In genomic region chr7:135664046-135664589, GRCh38 we compare ENCODE assay signal across 9 cellular contexts. TPM values are rescaled to one million over a fixed set of nuclear protein-coding genes. Genes with fewer than 3 reads are reported as not detected.
A peak's percentile ranks its signal among the peaks of the same experiment; 100 is the strongest.
DNase-seq lines count a peak whose midpoint lies in the region; ATAC-seq and TF ChIP-seq lines count a peak whose summit lies in the region.
"Had no signal": no experiment of that assay in that cellular context is flagged by ENCODE, and none has a peak within 500 bp of the region (broad histone marks: within the 10 kb centered on the region; RNA-seq: fewer than 3 reads in every experiment).

No MANE protein-coding gene starts in this region.

- H4K91ac ChIP-seq in trophoblast cell (ENCODE audit: low read depth, low read length), result no peak overlapping the region

- BruUV-seq in mammary epithelial cell (replicated peaks; lab: Mats Ljungman, UMichigan), result no TSS peak

- H3K27me3 ChIP-seq in GM23248 (replicated peaks; ENCODE audit: insufficient read depth), result no peaks in the 10 kb centered on the region
- no peaks in the 10 kb centered on the region for H3K27me3 ChIP-seq in mammary epithelial cell (ENCODE audit: insufficient read depth, low read length)
- H3K27me3 ChIP-seq in trophoblast cell (ENCODE audit: insufficient read depth, low read length), result no peaks in the 10 kb centered on the region
- no peaks in the 10 kb centered on the region for H3K27me3 ChIP-seq in WERI-Rb-1 (ENCODE audit: insufficient read depth, low read depth, severe bottlenecking)
- no peaks in the 10 kb centered on the region for H3K27me3 ChIP-seq in gastroesophageal sphincter

- ATAC-seq in gastroesophageal sphincter, result no peak

- dilution Hi-C loops in mammary epithelial cell (cut with HindIII; ENCODE audit: low sequenced_read_pairs), result no loop called here

- H3K18ac ChIP-seq in trophoblast cell (ENCODE audit: low read length), result no peak overlapping the region

- peaks cover 9% of the 10 kb centered on the region for H3K79me1 ChIP-seq in trophoblast cell (ENCODE audit: low read length)

- no peak for TF ChIP-seq EP300 in gastroesophageal sphincter (IDR thresholded peaks at IDR 0.05)

- H3K9me3 ChIP-seq in GM23248 (ENCODE audit: low read depth), result no peaks in the 10 kb centered on the region
- no peaks in the 10 kb centered on the region for H3K9me3 ChIP-seq in mammary epithelial cell (replicated peaks; ENCODE audit: insufficient read depth, low read length)
- peaks cover 4% of the 10 kb centered on the region for H3K9me3 ChIP-seq in trophoblast cell (ENCODE audit: insufficient read depth, low read depth, low read length)
- no peaks in the 10 kb centered on the region for H3K9me3 ChIP-seq in WERI-Rb-1 (ENCODE audit: severe bottlenecking)
- H3K9me3 ChIP-seq in gastroesophageal sphincter, result no peaks in the 10 kb centered on the region

- peak overlapping the region; percentile 51 for H3K4ac ChIP-seq in trophoblast cell (ENCODE audit: low read depth, low read length)

- no peak overlapping the region for H4K8ac ChIP-seq in trophoblast cell (ENCODE audit: low read depth, low read length)

- H4K20me1 ChIP-seq in GM23248 (ENCODE audit: insufficient read depth), result no peaks in the 10 kb centered on the region
- no peaks in the 10 kb centered on the region for H4K20me1 ChIP-seq in mammary epithelial cell (ENCODE audit: insufficient read depth, low read length)

- no peak overlapping the region for H3K23ac ChIP-seq in trophoblast cell (ENCODE audit: low read length)

- H3K9ac ChIP-seq in GM23248 (peak overlapping the region; percentile 100), mammary epithelial cell (ENCODE audit: insufficient read depth, low read length) (no peak overlapping the region), trophoblast cell (ENCODE audit: low read length) (no peak overlapping the region)

- H2BK5ac ChIP-seq in trophoblast cell (ENCODE audit: low read depth, low read length, poor library complexity), result no peak overlapping the region

- intact Hi-C loops in mammary epithelial cell (cut with micrococcal nuclease), result loop anchor here (5.0 to 10.0 kb wide), 4 partner anchors 152 to 382 kb away; partner anchors contain the start of gene CNOT4

- H3F3A ChIP-seq in GM23248 (ENCODE audit: insufficient read depth), result peaks cover 29% of the 10 kb centered on the region

- no peaks in the 10 kb centered on the region for H3K9me2 ChIP-seq in GM23248 (ENCODE audit: insufficient read depth)

- peak overlapping the region; percentile 95 for H3K4me2 ChIP-seq in GM23248 (ENCODE audit: unreplicated experiment)
- H3K4me2 ChIP-seq in mammary epithelial cell (ENCODE audit: insufficient read depth, low read depth, low read length), result peak overlapping the region; percentile 80
- H3K4me2 ChIP-seq in trophoblast cell (ENCODE audit: low read length), result no peak overlapping the region

- H2AFZ ChIP-seq in GM23248 (no peak overlapping the region), mammary epithelial cell (ENCODE audit: low read depth, low read length) (no peak overlapping the region), trophoblast cell (ENCODE audit: insufficient read depth, low read length, poor library complexity) (no peak overlapping the region)

- H3K27ac ChIP-seq in GM23248 (peak overlapping the region; percentile 100), mammary epithelial cell (ENCODE audit: insufficient read depth, low read depth, low read length) (peak overlapping the region; percentile 22), trophoblast cell (ENCODE audit: low read depth, low read length) (no peak overlapping the region), WERI-Rb-1 (no peak overlapping the region), gastroesophageal sphincter (peak overlapping the region in 2 of 4 donors; percentile 87 to 92)

- H2BK12ac ChIP-seq in trophoblast cell (ENCODE audit: low read length), result no peak overlapping the region

- in situ Hi-C loops in GM23248 (cut with MboI), result no loop called here
- in situ Hi-C loops in mammary epithelial cell (cut with MboI; ENCODE audit: low sequenced_read_pairs in 2 of 2), result no loop called here

- H3K4me3 ChIP-seq in GM23248 (peak overlapping the region; percentile 99), mammary epithelial cell (replicated peaks in 1 of 3; ENCODE audit: insufficient read depth in 1 of 3, low read depth in 2 of 3, low read length in 3 of 3) (no peak overlapping the region), trophoblast cell (ENCODE audit: low read depth, low read length) (no peak overlapping the region), WERI-Rb-1 (ENCODE audit: low read depth, low read length) (no peak overlapping the region), gastroesophageal sphincter (no peak overlapping the region)

- H3K36me3 ChIP-seq in GM23248 (ENCODE audit: low read depth), result no peaks in the 10 kb centered on the region
- H3K36me3 ChIP-seq in mammary epithelial cell (ENCODE audit: insufficient read depth, low read length), result peaks cover 3% of the 10 kb centered on the region
- H3K36me3 ChIP-seq in trophoblast cell (ENCODE audit: control insufficient read depth in 1 of 2, insufficient read depth in 2 of 2, low read length in 2 of 2), result peaks cover 4% of the 10 kb centered on the region in 2 experiments
- H3K36me3 ChIP-seq in WERI-Rb-1, result no peaks in the 10 kb centered on the region
- peaks cover 0 to 6% of the 10 kb centered on the region in 2 donors for H3K36me3 ChIP-seq in gastroesophageal sphincter

- H2BK120ac ChIP-seq in trophoblast cell (ENCODE audit: insufficient read depth, low read length, poor library complexity), result no peak overlapping the region

- H2AK5ac ChIP-seq in trophoblast cell (ENCODE audit: low read length), result no peak overlapping the region

- DNase-seq in GM23248 (peak; percentile 76), OCI-M2 (lab: John Stamatoyannopoulos, UW; ENCODE audit: unreplicated experiment) (peak; percentile 76), mammary epithelial cell (peak; percentile 61), trophoblast cell (peak; percentile 3 to 13), WERI-Rb-1 (no peak), GM19238 (ENCODE audit: insufficient read length, low spot score) (no peak), NCI-H510A treated with DMSO at 0.1 percent for 48 hours (lab: John Stamatoyannopoulos, UW) (no peak)
- DNase-seq: cerebellar nuclear complex had no signal

- no peak for TF ChIP-seq POLR2A in gastroesophageal sphincter (IDR thresholded peaks at IDR 0.05)

- no peak overlapping the region for H3K14ac ChIP-seq in trophoblast cell (ENCODE audit: low read length)

- 10 to 24% methylated on average over 3 of the region's 3 CpGs for WGBS in GM23248 (ENCODE audit: low coverage in 1 of 2, low lambda C conversion rate in 2 of 2, missing lambda C conversion rate in 2 of 2), 2 experiments
- WGBS in mammary epithelial cell (ENCODE audit: low coverage, missing lambda C conversion rate), result 38% methylated on average over 3 of the region's 3 CpGs
- no CpG with 5 or more reads among the region's 3 CpGs for WGBS in trophoblast cell (ENCODE audit: extremely low coverage, insufficient coverage, insufficient read length)
- 47 to 71% methylated on average over 1 of the region's 3 CpGs for WGBS in gastroesophageal sphincter (ENCODE audit: low coverage in 1 of 2), 2 donors

- H3K79me2 ChIP-seq in GM23248 (ENCODE audit: insufficient read depth) (peaks cover 59% of the 10 kb centered on the region), mammary epithelial cell (ENCODE audit: insufficient read depth, low read length) (peaks cover 66% of the 10 kb centered on the region), trophoblast cell (ENCODE audit: control insufficient read depth, insufficient read depth, low read length, poor library complexity) (peaks cover 11% of the 10 kb centered on the region)

- H3K4me1 ChIP-seq in GM23248 (ENCODE audit: insufficient read depth) (peaks cover 32% of the 10 kb centered on the region), mammary epithelial cell (ENCODE audit: insufficient read depth, low read length) (peaks cover 23% of the 10 kb centered on the region), trophoblast cell (ENCODE audit: control insufficient read depth in 1 of 2, insufficient read depth in 2 of 2, low read length in 2 of 2) (peaks cover 5 to 8% of the 10 kb centered on the region in 2 experiments), gastroesophageal sphincter (peaks cover 0 to 43% (median 7%) of the 10 kb centered on the region in 3 donors)

- H4K12ac ChIP-seq in trophoblast cell (ENCODE audit: low read depth, low read length), result no peak overlapping the region

- no peak for TF ChIP-seq CTCF in mammary epithelial cell (conservative IDR thresholded peaks at IDR 0.05 in 1 of 2, IDR thresholded peaks at IDR 0.05 in 1 of 2; ENCODE audit: extremely low read depth in 1 of 2, insufficient read depth in 1 of 2, low read depth in 1 of 2, low read length in 2 of 2)
- TF ChIP-seq CTCF in WERI-Rb-1 (IDR thresholded peaks at IDR 0.05; ENCODE audit: low read depth, low read length), result no peak
- no peak for TF ChIP-seq CTCF in gastroesophageal sphincter (IDR thresholded peaks at IDR 0.05)

- CTCF ChIA-PET in mammary epithelial cell (lab: Charles Lee; ENCODE audit: low non-redundant PET), result no interaction called here

RNA-seq across cellular contexts. Expression of gene STMP1, which starts 1.8 kb away (rescaled TPM):
- 11.3 and 16.9 TPM in 2 replicates for total RNA-seq in GM23248 (2014; rRNA removed; shearing (Covaris generic))
- polyA plus RNA-seq in GM23248 (2016; fragmentation: Nextera tagmentation; extraction: Ambion mirVana) (93.2 and 97.0 TPM in 2 replicates), mammary epithelial cell (16.7 TPM)
- total RNA-seq in mammary epithelial cell (10 to 100 TPM; 19.5 to 39.3 TPM), gastroesophageal sphincter (10 to 100 TPM in 2 of 4 donors, 1 to 10 TPM in 2; 6.5 to 17.4 (median 11.9) TPM)
- polyA minus RNA-seq in mammary epithelial cell, result 33.8 TPM
- polyA plus RNA-seq in trophoblast cell (2013), result 41.4 and 42.5 TPM in 2 replicates

Comparison
In these comparisons a context has a peak if more than half of its experiments do, and no peak if none do; other contexts are left out.
1. DNase-seq: peak in GM23248 (single experiment), OCI-M2 (single experiment), mammary epithelial cell (single experiment) and trophoblast cell (2 of 2); none in WERI-Rb-1 (single experiment), GM19238 (single experiment) and NCI-H510A treated with DMSO at 0.1 percent for 48 hours (single experiment).
2. H3K27ac ChIP-seq: peak in GM23248 (single experiment) and mammary epithelial cell (single experiment); none in trophoblast cell (single experiment) and WERI-Rb-1 (single experiment).